ENCODE assay signal across 24 cellular contexts in the genomic region with DNA sequence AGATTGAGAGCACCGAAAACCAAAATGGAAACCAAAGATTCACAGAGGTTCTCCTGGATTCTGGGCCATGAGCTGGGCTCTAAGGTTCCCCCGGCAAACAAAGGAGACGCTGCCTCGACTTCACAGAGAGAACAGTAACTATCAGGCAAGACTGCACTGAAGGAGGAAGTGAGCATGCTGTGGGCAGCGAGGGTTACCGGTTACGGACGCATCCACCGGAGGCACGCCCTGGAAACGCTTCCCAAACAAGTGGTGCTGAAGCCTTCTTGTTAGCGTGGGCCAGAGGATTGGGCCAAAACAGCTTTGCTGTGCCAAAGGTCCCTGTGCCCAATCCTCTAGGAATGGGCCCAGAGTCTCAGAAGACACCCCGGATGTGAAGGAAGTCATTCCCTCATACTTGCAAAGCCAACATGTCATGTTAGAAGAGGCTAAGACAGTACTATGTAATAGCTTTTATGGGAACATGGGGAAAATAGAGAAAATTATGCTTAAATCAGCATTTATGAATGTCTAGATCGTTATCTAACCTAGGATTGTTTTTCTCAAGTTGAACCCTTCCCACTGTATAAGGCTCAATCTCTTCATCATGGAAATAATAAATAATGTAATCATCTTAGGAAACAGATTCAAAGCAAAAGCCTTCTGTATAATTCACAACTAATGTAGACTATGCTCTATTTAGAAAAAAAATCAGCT.
A peak's percentile ranks its signal among the peaks of the same experiment; 100 is the strongest.
DNase-seq lines count a peak whose midpoint lies in the region; ATAC-seq, FAIRE-seq and TF ChIP-seq lines count a peak whose summit lies in the region.
"Had no signal": no experiment of that assay in that cellular context is flagged by ENCODE, and none has a peak within 500 bp of the region (broad histone marks: within the 10 kb centered on the region; RNA-seq: fewer than 3 reads in every experiment).

No MANE protein-coding gene starts in this region.

- H3K36me3 ChIP-seq in GM23338 (ENCODE audit: insufficient read depth) (no peaks in the 10 kb centered on the region), colonic mucosa (no peaks in the 10 kb centered on the region), mammary epithelial cell (ENCODE audit: insufficient read depth, low read length) (no peaks in the 10 kb centered on the region), kidney (ENCODE audit: control insufficient read depth in 1 of 2, insufficient read depth in 2 of 2, low read length in 2 of 2) (no peaks in the 10 kb centered on the region), lower lobe of right lung (no peaks in the 10 kb centered on the region)
- H3K36me3 ChIP-seq: BLaER1 treated with 17β-estradiol and CSF1 and Interleukin-3, amounts not matched to agents 10 nM and 100 nM; SJSA1 had no signal

- BruUV-seq in mammary epithelial cell (replicated peaks; lab: Mats Ljungman, UMichigan), result no TSS peak

- CTCF ChIA-PET in mammary epithelial cell (lab: Charles Lee; ENCODE audit: low non-redundant PET), result no interaction called here

- no peak overlapping the region for H3K4me3 Mint-ChIP-seq in GM23338
- H3K4me3 Mint-ChIP-seq in osteocyte (ENCODE audit: unreplicated experiment), result no peak overlapping the region
- H3K4me3 Mint-ChIP-seq: CD8-positive, alpha-beta T cell had no signal

- dilution Hi-C loops in mammary epithelial cell (cut with HindIII; ENCODE audit: low sequenced_read_pairs), result no loop called here

- H2AFZ ChIP-seq in GM23338 (peak overlapping the region; percentile 95), mammary epithelial cell (ENCODE audit: low read depth, low read length) (no peak overlapping the region)

- H3K9me3 Mint-ChIP-seq in GM23338 (no peaks in the 10 kb centered on the region), osteocyte (ENCODE audit: unreplicated experiment) (no peaks in the 10 kb centered on the region)
- H3K9me3 Mint-ChIP-seq: CD8-positive, alpha-beta T cell; IgD-negative memory B cell had no signal

- H3K9me3 ChIP-seq in colonic mucosa (no peaks in the 10 kb centered on the region), mammary epithelial cell (replicated peaks; ENCODE audit: insufficient read depth, low read length) (no peaks in the 10 kb centered on the region), kidney (ENCODE audit: control insufficient read depth in 1 of 2, low read length in 2 of 2) (no peaks in the 10 kb centered on the region), lower lobe of right lung (no peaks in the 10 kb centered on the region)
- H3K9me3 ChIP-seq: BLaER1 treated with 17β-estradiol and CSF1 and Interleukin-3, amounts not matched to agents 10 nM and 100 nM; SJSA1 had no signal

- intact Hi-C loops in colonic mucosa (cut with DNase I) (no loop called here), mammary epithelial cell (cut with micrococcal nuclease) (no loop called here), kidney (cut with DNase I) (no loop called here), lower lobe of right lung (cut with DNase I) (no loop called here)

- H3K27ac ChIP-seq in GM23338 (ENCODE audit: low read depth) (no peak overlapping the region), colonic mucosa (no peak overlapping the region), mammary epithelial cell (ENCODE audit: insufficient read depth, low read depth, low read length) (no peak overlapping the region), kidney (ENCODE audit: low read depth in 2 of 2, low read length in 2 of 2) (no peak overlapping the region), lower lobe of right lung (no peak overlapping the region)
- H3K27ac ChIP-seq: BLaER1 treated with 17β-estradiol and CSF1 and Interleukin-3, amounts not matched to agents 10 nM and 100 nM; SJSA1 had no signal

- H3K4me1 ChIP-seq in GM23338 (ENCODE audit: insufficient read depth), result no peaks in the 10 kb centered on the region
- no peaks in the 10 kb centered on the region for H3K4me1 ChIP-seq in colonic mucosa
- no peaks in the 10 kb centered on the region for H3K4me1 ChIP-seq in mammary epithelial cell (ENCODE audit: insufficient read depth, low read length)
- no peaks in the 10 kb centered on the region for H3K4me1 ChIP-seq in kidney (ENCODE audit: control insufficient read depth in 1 of 2, insufficient read depth in 1 of 2, low read depth in 1 of 2, low read length in 2 of 2)
- H3K4me1 ChIP-seq in lower lobe of right lung, result no peaks in the 10 kb centered on the region
- H3K4me1 ChIP-seq: SJSA1 had no signal

- no peaks in the 10 kb centered on the region for H4K20me1 ChIP-seq in GM23338 (replicated peaks; ENCODE audit: insufficient read depth)
- no peaks in the 10 kb centered on the region for H4K20me1 ChIP-seq in mammary epithelial cell (ENCODE audit: insufficient read depth, low read length)
- H4K20me1 ChIP-seq: BLaER1 treated with 17β-estradiol and CSF1 and Interleukin-3, amounts not matched to agents 10 nM and 100 nM had no signal

- H3F3A ChIP-seq in GM23338 (replicated peaks; ENCODE audit: low read depth), result no peaks in the 10 kb centered on the region

- H3K9me2 ChIP-seq in GM23338 (ENCODE audit: insufficient read depth), result no peaks in the 10 kb centered on the region

- peak; percentile 47 for ATAC-seq in GM23338
- ATAC-seq in lower lobe of right lung, result no peak
- ATAC-seq: CD8-positive, alpha-beta T cell; GM12878; Right ventricle myocardium inferior had no signal

- H3K79me2 ChIP-seq in GM23338 (replicated peaks; ENCODE audit: insufficient read depth) (no peaks in the 10 kb centered on the region), mammary epithelial cell (ENCODE audit: insufficient read depth, low read length) (no peaks in the 10 kb centered on the region)

- FAIRE-seq in kidney (lab: Jason Lieb, UNC), result no peak
- FAIRE-seq: GM12878, HTR-8/SVneo had no signal

- TF ChIP-seq CTCF in GM23338 (conservative IDR thresholded peaks at IDR 0.05; ENCODE audit: low read depth in 2 of 2), result no peak
- TF ChIP-seq CTCF in colonic mucosa (IDR thresholded peaks at IDR 0.05), result no peak
- no peak for TF ChIP-seq CTCF in osteocyte (IDR thresholded peaks at IDR 0.05)
- no peak for TF ChIP-seq CTCF in mammary epithelial cell (conservative IDR thresholded peaks at IDR 0.05 in 1 of 2, IDR thresholded peaks at IDR 0.05 in 1 of 2; ENCODE audit: extremely low read depth in 1 of 2, insufficient read depth in 1 of 2, low read depth in 1 of 2, low read length in 2 of 2)
- no peak for TF ChIP-seq CTCF in kidney (IDR thresholded peaks at IDR 0.05; ENCODE audit: borderline replicate concordance, extremely low read depth, insufficient read depth)
- no peak for TF ChIP-seq CTCF in lower lobe of right lung (IDR thresholded peaks at IDR 0.05)

- no peaks in the 10 kb centered on the region; the same call in 2 of the 3 replicates for H3K4me1 Mint-ChIP-seq in GM23338
- H3K4me1 Mint-ChIP-seq in osteocyte (ENCODE audit: unreplicated experiment), result no peaks in the 10 kb centered on the region
- H3K4me1 Mint-ChIP-seq: IgD-negative memory B cell had no signal

- DNase-seq in CD1c-positive myeloid dendritic cell (ENCODE audit: extremely low spot score), result peak; percentile 22
- no peak for DNase-seq in GM23338 (ENCODE audit: low spot score)
- peak; percentile 7 for DNase-seq in colonic mucosa
- DNase-seq in osteocyte (ENCODE audit: extremely low spot score, unreplicated experiment), result peak; percentile 77
- no peak for DNase-seq in mammary epithelial cell
- no peak for DNase-seq in kidney
- no peak for DNase-seq in lower lobe of right lung
- DNase-seq: ACHN; DND-41; Karpas-422; NCI-H1092 treated with DMSO at 0.1 percent for 48 hours; NCI-H1436 treated with DMSO at 0.1 percent for 48 hours; NCI-H2029; NCI-H226; NCI-H510A treated with DMSO at 0.1 percent for 48 hours; NCI-H748 treated with DMSO at 0.1 percent for 48 hours; NK-92 treated with Interleukin-12 subunit alpha and Interleukin-12 subunit beta, amount 100 ng/mL, for 24 hours had no signal

- H3K36me3 Mint-ChIP-seq in GM23338 (ENCODE audit: low read depth) (no peaks in the 10 kb centered on the region), osteocyte (ENCODE audit: unreplicated experiment) (no peaks in the 10 kb centered on the region)
- H3K36me3 Mint-ChIP-seq: CD8-positive, alpha-beta T cell; IgD-negative memory B cell had no signal

- in situ Hi-C loops in mammary epithelial cell (cut with MboI; ENCODE audit: low sequenced_read_pairs in 2 of 2), result no loop called here

- H3K27me3 Mint-ChIP-seq in GM23338 (ENCODE audit: insufficient read depth, low read depth, poor library complexity) (peaks cover 2% of the 10 kb centered on the region), osteocyte (ENCODE audit: unreplicated experiment) (peaks cover 6% of the 10 kb centered on the region)
- H3K27me3 Mint-ChIP-seq: IgD-negative memory B cell had no signal

- H3K9ac ChIP-seq in colonic mucosa (ENCODE audit: low read depth in 2 of 2, low read length in 2 of 2), result no peak overlapping the region
- H3K9ac ChIP-seq in mammary epithelial cell (ENCODE audit: insufficient read depth, low read length), result no peak overlapping the region
- H3K9ac ChIP-seq in kidney (ENCODE audit: low read length in 2 of 2), result no peak overlapping the region
- H3K9ac ChIP-seq: BLaER1 treated with 17β-estradiol and CSF1 and Interleukin-3, amounts not matched to agents 10 nM and 100 nM had no signal

- H3K4me2 ChIP-seq in GM23338 (no peak overlapping the region), mammary epithelial cell (ENCODE audit: insufficient read depth, low read depth, low read length) (no peak overlapping the region)
- H3K4me2 ChIP-seq: BLaER1 treated with 17β-estradiol and CSF1 and Interleukin-3, amounts not matched to agents 10 nM and 100 nM had no signal

- WGBS in mammary epithelial cell (ENCODE audit: low coverage, missing lambda C conversion rate), result 93% methylated on average over 13 of the region's 14 CpGs

- H3K27ac Mint-ChIP-seq in GM23338 (no peak overlapping the region), osteocyte (ENCODE audit: unreplicated experiment) (no peak overlapping the region)
- H3K27ac Mint-ChIP-seq: CD8-positive, alpha-beta T cell; IgD-negative memory B cell had no signal

- H3K27me3 ChIP-seq in GM23338 (ENCODE audit: insufficient read depth) (no peaks in the 10 kb centered on the region), colonic mucosa (no peaks in the 10 kb centered on the region), mammary epithelial cell (ENCODE audit: insufficient read depth, low read length) (peaks cover 3% of the 10 kb centered on the region), lower lobe of right lung (ENCODE audit: low read depth) (no peaks in the 10 kb centered on the region)
- H3K27me3 ChIP-seq: BLaER1 treated with 17β-estradiol and CSF1 and Interleukin-3, amounts not matched to agents 10 nM and 100 nM; SJSA1 had no signal

- H3K4me3 ChIP-seq in GM23338 (no peak overlapping the region), colonic mucosa (no peak overlapping the region), mammary epithelial cell (replicated peaks in 1 of 3; ENCODE audit: insufficient read depth in 1 of 3, low read depth in 2 of 3, low read length in 3 of 3) (no peak overlapping the region), kidney (ENCODE audit: low read length in 2 of 2) (no peak overlapping the region), lower lobe of right lung (no peak overlapping the region)
- H3K4me3 ChIP-seq: BLaER1 treated with 17β-estradiol and CSF1 and Interleukin-3, amounts not matched to agents 10 nM and 100 nM; GM12878; SJSA1 had no signal

TF ChIP-seq in GM23338, 12 proteins besides CTCF, POLR2A, EP300 and RAD21 (continues in another document):
- no peak for TF ChIP-seq ZNF114 (CRISPR knock-in tag; IDR thresholded peaks at IDR 0.05)
- no peak for TF ChIP-seq POLR2AphosphoS5 (IDR thresholded peaks at IDR 0.05; ENCODE audit: low read depth)
- no peak for TF ChIP-seq ZNF331 (CRISPR knock-in tag; IDR thresholded peaks at IDR 0.05; ENCODE audit: low read depth)

Comparison
In these comparisons a context has a peak if more than half of its experiments do, and no peak if none do; other contexts are left out.
1. DNase-seq: peak in CD1c-positive myeloid dendritic cell (single experiment), colonic mucosa (single experiment) and osteocyte (single experiment); none in GM23338 (single experiment), mammary epithelial cell (single experiment), kidney (single experiment) and lower lobe of right lung (single experiment).